26 cellular contexts compared by ENCODE assay signal in the genomic region with DNA sequence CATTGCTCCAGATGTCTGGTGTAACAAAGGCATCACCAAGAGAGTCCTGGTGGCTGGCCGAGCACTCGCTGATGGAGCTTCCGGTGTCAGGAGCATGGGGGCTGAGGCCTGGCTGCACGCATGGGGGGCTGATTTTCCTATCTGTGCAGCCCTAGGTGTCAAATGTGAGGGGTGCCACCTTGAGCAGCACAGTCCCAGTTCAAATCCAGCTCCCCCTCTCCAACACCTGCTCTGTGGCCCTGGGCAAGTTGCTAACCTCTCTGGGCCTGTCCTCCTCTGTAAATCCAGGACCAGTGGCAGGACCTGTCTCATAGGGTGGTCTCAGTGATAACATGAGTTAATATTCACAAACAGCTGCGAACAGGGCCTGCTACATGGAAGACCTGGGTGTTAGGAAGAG. TPM values are rescaled to one million over a fixed set of nuclear protein-coding genes. Genes with fewer than 3 reads are reported as not detected.
"Had no signal": no experiment of that assay in that cellular context is flagged by ENCODE, and none has a peak within 500 bp of the region (broad histone marks: within the 10 kb centered on the region; RNA-seq: fewer than 3 reads in every experiment).

No MANE protein-coding gene starts in this region.

- H3K27ac ChIP-seq: HL-60, RWPE1, SJSA1, SK-N-MC had no signal

- DNase-seq: KBM-7; MV-4-11; NCI-H1048; NCI-H1105; NCI-H1417; NCI-H1436 treated with DMSO at 0.1 percent for 48 hours; NCI-H1694; NCI-H187 treated with DMSO at 0.1 percent for 48 hours; NCI-H2029 treated with DMSO at 0.1 percent for 48 hours; NCI-H2171 treated with DMSO at 0.1 percent for 48 hours; NCI-H345; NCI-H446 treated with DMSO at 0.1 percent for 48 hours; NCI-H510A treated with DMSO at 0.1 percent for 48 hours; NCI-H82; NK-92 treated with Interleukin-12 subunit alpha and Interleukin-12 subunit beta, amount 100 ng/mL, for 24 hours; PC-3; SHP77 treated with DMSO at 0.1 percent for 48 hours; SW 1271 had no signal

- H3K9me3 ChIP-seq: SJSA1 had no signal

- H3K36me3 ChIP-seq: SJSA1 had no signal

- H3K4me3 ChIP-seq: SJSA1, SK-N-MC had no signal

- ATAC-seq: Panc1, PC-3 had no signal

- FAIRE-seq: HTR-8/SVneo had no signal

RNA-seq across cellular contexts. Expression of gene ENPP7, which starts 12.9 kb away (rescaled TPM):
- total RNA-seq: LHCN-M2, MCF 10A, PC-3, SJSA1 had no signal
